8 cellular contexts compared by ENCODE assay signal in the genomic region with DNA sequence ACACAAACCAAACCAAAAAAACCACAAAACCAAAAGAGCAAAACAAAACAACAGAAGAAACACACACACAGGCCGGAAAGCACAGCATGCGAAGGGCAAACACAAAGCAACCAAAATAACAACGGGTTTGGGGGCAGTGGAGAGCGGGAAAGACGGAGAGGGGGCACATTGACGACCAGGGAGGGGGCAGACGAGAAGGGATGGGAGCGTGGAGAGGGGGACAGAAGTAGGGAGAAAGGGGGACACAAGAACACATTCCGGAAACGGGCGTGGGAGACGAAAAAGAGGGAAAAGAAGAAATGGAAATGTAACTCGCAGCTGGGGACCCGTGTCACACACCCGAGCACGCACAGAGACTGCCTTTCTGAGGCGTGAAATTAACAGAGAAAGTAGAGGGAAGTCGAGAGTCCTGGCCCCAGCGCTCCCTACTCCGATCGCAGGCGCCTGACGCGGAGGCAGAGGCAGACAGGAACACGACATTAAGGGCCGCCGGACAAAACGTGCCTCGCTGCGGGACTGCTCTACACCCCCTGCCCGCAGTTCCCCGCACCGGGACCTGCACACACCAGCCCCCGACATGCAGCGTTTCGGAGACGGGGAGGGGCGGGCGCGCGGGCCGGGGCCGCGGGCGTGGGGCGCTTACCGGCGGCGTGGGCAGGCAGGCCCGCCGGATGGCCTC. TPM values are rescaled to one million over a fixed set of nuclear protein-coding genes. Genes with fewer than 3 reads are reported as not detected.
DNase-seq lines count a peak whose midpoint lies in the region; ATAC-seq, FAIRE-seq and TF ChIP-seq lines count a peak whose summit lies in the region.

No MANE protein-coding gene starts in this region.

- H3K9me3 Mint-ChIP-seq in activated T-helper 2 cell treated with anti-CD3 and anti-CD28 coated beads, Interferon-gamma antibody, Interleukin-2, Interleukin-4, amounts not matched to agents 10 μg/mL and 5 μg/mL and 100 μg/mL, durations not matched to agents 14 hours and 24 hours and 36 hours: no peaks in the 10 kb centered on the region

- peak overlapping the region; percentile 24 for H3K9ac ChIP-seq in mesendoderm (ENCODE audit: low read length)

- H3K4me3 ChIP-seq in mesendoderm (ENCODE audit: low read length): no peak overlapping the region

- H3K4me3 Mint-ChIP-seq in activated T-helper 2 cell treated with anti-CD3 and anti-CD28 coated beads, Interferon-gamma antibody, Interleukin-2, Interleukin-4, amounts not matched to agents 10 μg/mL and 5 μg/mL and 100 μg/mL, durations not matched to agents 14 hours and 24 hours and 36 hours (ENCODE audit: low read depth): peak overlapping the region; percentile 83

- H2AK5ac ChIP-seq in mesendoderm (ENCODE audit: low read length): no peak overlapping the region

- no CpG with 5 or more reads among the region's 51 CpGs for WGBS in mesendoderm (ENCODE audit: extremely low coverage, insufficient coverage, low lambda C conversion rate)

- H3K36me3 Mint-ChIP-seq in activated T-helper 2 cell treated with anti-CD3 and anti-CD28 coated beads, Interferon-gamma antibody, Interleukin-2, Interleukin-4, amounts not matched to agents 10 μg/mL and 5 μg/mL and 100 μg/mL, durations not matched to agents 14 hours and 24 hours and 36 hours (ENCODE audit: low read depth): peaks cover 6% of the 10 kb centered on the region

- H3K27ac Mint-ChIP-seq in activated T-helper 2 cell treated with anti-CD3 and anti-CD28 coated beads, Interferon-gamma antibody, Interleukin-2, Interleukin-4, amounts not matched to agents 10 μg/mL and 5 μg/mL and 100 μg/mL, durations not matched to agents 14 hours and 24 hours and 36 hours: peak overlapping the region; percentile 62

- TF ChIP-seq POLR2A in H54 (IDR thresholded peaks at IDR 0.05; ENCODE audit: low read depth, low read length): no peak

- H3K4me1 ChIP-seq in mesendoderm (ENCODE audit: control insufficient read depth, low read depth, low read length): peaks cover 3% of the 10 kb centered on the region

- no peak overlapping the region for H2BK120ac ChIP-seq in mesendoderm (ENCODE audit: low read depth, low read length)

- no peaks in the 10 kb centered on the region for H3K79me1 ChIP-seq in mesendoderm (ENCODE audit: low read length)

- no peaks in the 10 kb centered on the region for H3K36me3 ChIP-seq in mesendoderm (ENCODE audit: control insufficient read depth, insufficient read depth, low read length)

- no peak for FAIRE-seq in H54 (lab: Jason Lieb, UNC)

- peaks cover 35% of the 10 kb centered on the region for H3K4me1 Mint-ChIP-seq in activated T-helper 2 cell treated with anti-CD3 and anti-CD28 coated beads, Interferon-gamma antibody, Interleukin-2, Interleukin-4, amounts not matched to agents 10 μg/mL and 5 μg/mL and 100 μg/mL, durations not matched to agents 14 hours and 24 hours and 36 hours (ENCODE audit: low read depth)

- H3K27me3 Mint-ChIP-seq in activated T-helper 2 cell treated with anti-CD3 and anti-CD28 coated beads, Interferon-gamma antibody, Interleukin-2, Interleukin-4, amounts not matched to agents 10 μg/mL and 5 μg/mL and 100 μg/mL, durations not matched to agents 14 hours and 24 hours and 36 hours (ENCODE audit: low read depth): peaks cover 86% of the 10 kb centered on the region

- peaks cover 82% of the 10 kb centered on the region for H3K27me3 ChIP-seq in mesendoderm (ENCODE audit: insufficient read depth, low read length, poor library complexity)

- no peak overlapping the region for H4K5ac ChIP-seq in mesendoderm (ENCODE audit: low read length)

- peak; percentile 49 for DNase-seq in D341Med (ENCODE audit: low spot score)
- DNase-seq in activated T-helper 2 cell treated with anti-CD3 and anti-CD28 coated beads, Interferon-gamma antibody, Interleukin-2, Interleukin-4, amounts not matched to agents 10 μg/mL and 5 μg/mL and 100 μg/mL, durations not matched to agents 14 hours and 24 hours and 36 hours (ENCODE audit: low spot score): no peak
- no peak for DNase-seq in mesendoderm
- DNase-seq in H54 (ENCODE audit: insufficient read length, low spot score): no peak
- no peak for DNase-seq in dedifferentiated amniotic fluid mesenchymal stem cell (ENCODE audit: extremely low spot score)
- no peak for DNase-seq in GF-D8 (lab: John Stamatoyannopoulos, UW)

- H3K56ac ChIP-seq in mesendoderm (ENCODE audit: low read length): peak overlapping the region; percentile 71

- no peak overlapping the region for H2BK5ac ChIP-seq in mesendoderm (ENCODE audit: low read length)

- no peak overlapping the region for H3K23ac ChIP-seq in mesendoderm (ENCODE audit: low read length)

- H3K27ac ChIP-seq in mesendoderm (ENCODE audit: low read depth, low read length): no peak overlapping the region

- no peaks in the 10 kb centered on the region for H3K79me2 ChIP-seq in mesendoderm (ENCODE audit: control insufficient read depth, insufficient read depth, low read length)

- ATAC-seq in GM19438 (IDR thresholded peaks at IDR 0.05; ENCODE audit: low read depth, unreplicated experiment) (peak; percentile 27), HG03520 (IDR thresholded peaks at IDR 0.05; ENCODE audit: unreplicated experiment) (peak; percentile 10)

- H2BK15ac ChIP-seq in mesendoderm (replicated peaks; ENCODE audit: low read depth): no peak overlapping the region

- no peak overlapping the region for H4K8ac ChIP-seq in mesendoderm (ENCODE audit: low read depth, low read length)

- no peak overlapping the region for H3K18ac ChIP-seq in mesendoderm (ENCODE audit: low read length)

- H3K4me2 ChIP-seq in mesendoderm (ENCODE audit: low read length): peak overlapping the region; percentile 73

- intact Hi-C loops in activated T-helper 2 cell treated with anti-CD3 and anti-CD28 coated beads, Interferon-gamma antibody, Interleukin-2, Interleukin-4, amounts not matched to agents 10 μg/mL and 5 μg/mL and 100 μg/mL, durations not matched to agents 14 hours and 24 hours and 36 hours (cut with micrococcal nuclease): loop anchor here (1.0 to 10.0 kb wide), 3 partner anchors 7 to 372 kb away; a partner anchor contains a TSS

- no peak overlapping the region for H3K4ac ChIP-seq in mesendoderm (ENCODE audit: low read depth, low read length)

RNA-seq across cellular contexts. Expression of a gene that starts 0.7 kb away (rescaled TPM):
- 0.11 TPM in 1 of 2 replicates, not detected in the other for total RNA-seq in activated T-helper 2 cell treated with anti-CD3 and anti-CD28 coated beads, Interferon-gamma antibody, Interleukin-2, Interleukin-4, amounts not matched to agents 10 μg/mL and 5 μg/mL and 100 μg/mL, durations not matched to agents 14 hours and 24 hours and 36 hours
- polyA plus RNA-seq in mesendoderm (2013, experiment 1 of 2): 0.15 TPM
- polyA plus RNA-seq in mesendoderm (2013, experiment 2 of 2): 0.15 TPM

RNA-seq across cellular contexts. Expression of a gene that starts 56.3 kb away (rescaled TPM):
- total RNA-seq in activated T-helper 2 cell treated with anti-CD3 and anti-CD28 coated beads, Interferon-gamma antibody, Interleukin-2, Interleukin-4, amounts not matched to agents 10 μg/mL and 5 μg/mL and 100 μg/mL, durations not matched to agents 14 hours and 24 hours and 36 hours: 17.7 and 18.1 TPM in 2 replicates
- 6.5 TPM for polyA plus RNA-seq in mesendoderm (2013, experiment 1 of 2)
- 6.3 TPM for polyA plus RNA-seq in mesendoderm (2013, experiment 2 of 2)
